ENCODE assay signal across 27 cellular contexts in the genomic region with DNA sequence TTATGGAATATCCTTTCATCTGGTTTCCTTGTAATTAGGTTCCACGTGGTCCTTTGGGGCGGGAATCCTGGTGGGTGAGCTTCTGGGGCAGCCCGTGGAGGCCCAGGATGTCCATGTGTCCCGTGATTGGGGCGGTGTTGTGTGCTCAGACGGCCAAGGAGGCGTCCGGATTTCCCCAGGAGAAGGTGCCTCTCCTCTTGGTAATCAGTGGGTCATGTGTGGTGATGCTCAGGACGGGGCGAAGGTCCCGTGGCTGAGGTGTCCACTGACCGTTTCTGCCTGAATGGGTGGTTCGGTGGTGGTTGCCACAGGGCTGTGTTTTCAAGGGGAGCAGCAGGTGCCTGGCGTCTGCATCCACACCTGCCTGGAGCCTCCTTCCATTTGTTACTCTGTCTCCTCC. TPM values are rescaled to one million over a fixed set of nuclear protein-coding genes. Genes with fewer than 3 reads are reported as not detected.
"Had no signal": no experiment of that assay in that cellular context is flagged by ENCODE, and none has a peak within 500 bp of the region (broad histone marks: within the 10 kb centered on the region; RNA-seq: fewer than 3 reads in every experiment).

No MANE protein-coding gene starts in this region.

- DNase-seq: activated CD4-positive, alpha-beta memory T cell treated with anti-CD3 and anti-CD28 coated beads for 36 hours; activated CD4-positive, alpha-beta T cell treated with anti-CD3 and anti-CD28 coated beads for 48 hours; activated CD8-positive, alpha-beta memory T cell treated with anti-CD3 and anti-CD28 coated beads, Interleukin-2, amount 50 U/mL, for 4 hours; activated gamma-delta T cell; activated naive CD4-positive, alpha-beta T cell treated with anti-CD3 and anti-CD28 coated beads, Interleukin-2, amount 10 ng/mL, durations not matched to agents 7 days and 5 days; activated naive CD8-positive, alpha-beta T cell treated with anti-CD3 and anti-CD28 coated beads, Interleukin-2, amount 10 ng/mL, durations not matched to agents 7 days and 5 days; activated T-cell treated with anti-CD3 and anti-CD28 coated beads, Interleukin-2, amount 50 U/mL, for 1 hour; brain microvascular endothelial cell; effector CD4-positive, alpha-beta T cell; esophagus squamous epithelium; foreskin melanocyte; mesenchymal stem cell; natural killer cell; occipital lobe; stimulated activated naive CD4-positive, alpha-beta T cell; SW 1271; T-helper 9 cell; testis; transverse colon; WERI-Rb-1 had no signal

- H3K27ac ChIP-seq: brain microvascular endothelial cell, epithelial cell of prostate, esophagus squamous epithelium, neural progenitor cell, parathyroid adenoma, testis, transverse colon, WERI-Rb-1 had no signal

- H3K9me3 ChIP-seq: esophagus squamous epithelium, testis, transverse colon had no signal

- H3K4me1 ChIP-seq: transverse colon had no signal

- H3K4me3 ChIP-seq: esophagus squamous epithelium, neural progenitor cell, testis, transverse colon had no signal

- H3K27me3 ChIP-seq: esophagus squamous epithelium, neural progenitor cell, testis had no signal

- H3K36me3 ChIP-seq: brain microvascular endothelial cell, neural progenitor cell, transverse colon had no signal

- ATAC-seq: activated CD4-positive, CD25-positive, alpha-beta regulatory T cell treated with anti-CD3 and anti-CD28 coated beads, Interleukin-2, amount 50 U/mL, for 24 hours; natural killer cell; right cardiac atrium had no signal

RNA-seq across cellular contexts. Expression of a gene that starts 52.2 kb away (rescaled TPM):
- total RNA-seq: astrocyte, esophagus squamous epithelium, glomerular endothelial cell, transverse colon had no signal
- polyA plus RNA-seq: right cardiac atrium had no signal
